Comparison of ENCODE assay signal across 1 cellular context in genomic region chr4:47933798-47934197, GRCh38.
TF ChIP-seq lines count a peak whose summit lies in the region.

No MANE protein-coding gene starts in this region.

TF ChIP-seq in GM12878, 131 proteins besides CTCF, POLR2A, EP300 and RAD21 (continued from another document):
- TF ChIP-seq REST (IDR thresholded peaks at IDR 0.05; ENCODE audit: low read depth, low read length): no peak
- TF ChIP-seq ZNF384 (IDR thresholded peaks at IDR 0.05; ENCODE audit: borderline replicate concordance, low read depth, low read length): peak; percentile 43; the same call in 1 of the 2 replicates
- TF ChIP-seq SUZ12 (IDR thresholded peaks at IDR 0.05; ENCODE audit: unreplicated experiment): no peak
- TF ChIP-seq NR2C2 (IDR thresholded peaks at IDR 0.05; ENCODE audit: borderline replicate concordance, control insufficient read depth, insufficient read length, low read depth): no peak
